8 cellular contexts compared by ENCODE assay signal in genomic region chr18:52339891-52340371, GRCh38. TPM values are rescaled to one million over a fixed set of nuclear protein-coding genes. Genes with fewer than 3 reads are reported as not detected.
DNase-seq lines count a peak whose midpoint lies in the region; ATAC-seq, FAIRE-seq and TF ChIP-seq lines count a peak whose summit lies in the region.

DCC (plus strand) TSS chr18:52340197; CDS start chr18:52340788, 591 bp downstream.

- no peaks in the 10 kb centered on the region for H3K79me2 ChIP-seq in KMS-11 (ENCODE audit: insufficient read depth, low read depth)

- H3K9me3 ChIP-seq in iPS DF 6.9 (ENCODE audit: control insufficient read depth, insufficient read depth, low read length) (no peaks in the 10 kb centered on the region), small intestine (ENCODE audit: control insufficient read depth, low read depth) (no peaks in the 10 kb centered on the region)
- H3K9me3 ChIP-seq in effector memory CD4-positive, alpha-beta T cell (ENCODE audit: control insufficient read depth, low read length): no peaks in the 10 kb centered on the region

- H3K4me3 ChIP-seq in KMS-11 (IDR thresholded peaks at IDR 0.05; ENCODE audit: insufficient read depth, low read depth, low read length): no peak within 1 kb of the TSS
- peak within 1 kb of the TSS; percentile 40; the same call in 1 of the 2 replicates for H3K4me3 ChIP-seq in iPS DF 6.9 (ENCODE audit: low read length)
- no peak within 1 kb of the TSS for H3K4me3 ChIP-seq in small intestine (ENCODE audit: low read depth in 1 of 2, low read length in 2 of 2)
- no peak within 1 kb of the TSS for H3K4me3 ChIP-seq in effector memory CD4-positive, alpha-beta T cell (ENCODE audit: insufficient read depth, low read depth, low read length, poor library complexity, severe bottlenecking)

- peaks cover 18 to 30% of the 10 kb centered on the region in 2 donors for H3K36me3 Mint-ChIP-seq in activated naive CD4-positive, alpha-beta T cell treated with anti-CD3 and anti-CD28 coated beads, Interleukin-2, amount 50 U/mL, for 72 hours

- H3K36me3 ChIP-seq in KMS-11 (ENCODE audit: insufficient read depth) (no peaks in the 10 kb centered on the region), iPS DF 6.9 (ENCODE audit: control insufficient read depth, insufficient read depth, low read length) (no peaks in the 10 kb centered on the region), small intestine (ENCODE audit: control insufficient read depth in 2 of 2, insufficient read depth in 2 of 2, low read length in 2 of 2) (no peaks in the 10 kb centered on the region)
- no peaks in the 10 kb centered on the region for H3K36me3 ChIP-seq in effector memory CD4-positive, alpha-beta T cell (ENCODE audit: control insufficient read depth, insufficient read depth, low read length)

- peak within 1 kb of the TSS; percentile 95 for H2AFZ ChIP-seq in KMS-11 (ENCODE audit: low read depth)

- H3K27ac Mint-ChIP-seq in activated naive CD4-positive, alpha-beta T cell treated with anti-CD3 and anti-CD28 coated beads, Interleukin-2, amount 50 U/mL, for 72 hours: no peak within 1 kb of the TSS

- peaks cover 10 to 13% of the 10 kb centered on the region in 2 donors for H3K9me3 Mint-ChIP-seq in activated naive CD4-positive, alpha-beta T cell treated with anti-CD3 and anti-CD28 coated beads, Interleukin-2, amount 50 U/mL, for 72 hours

- H3K27ac ChIP-seq in KMS-11 (no peak within 1 kb of the TSS), VCaP (no peak within 1 kb of the TSS), iPS DF 6.9 (ENCODE audit: low read length) (no peak within 1 kb of the TSS), small intestine (ENCODE audit: low read depth in 1 of 2, low read length in 1 of 2) (no peak within 1 kb of the TSS)
- H3K27ac ChIP-seq in effector memory CD4-positive, alpha-beta T cell (ENCODE audit: insufficient read depth, low read length, poor library complexity, severe bottlenecking): no peak within 1 kb of the TSS

- WGBS in iPS DF 6.9 (ENCODE audit: insufficient coverage, insufficient read length): no CpG with 5 or more reads among the region's 27 CpGs
- 3 to 5% (median 5%) methylated on average over 27 of the region's 27 CpGs for WGBS in small intestine, 3 donors

- H3K4me2 ChIP-seq in KMS-11: peak within 1 kb of the TSS; percentile 84

- peaks cover 17% of the 10 kb centered on the region for H3K4me1 ChIP-seq in KMS-11 (ENCODE audit: low read depth, poor library complexity, severe bottlenecking)
- no peaks in the 10 kb centered on the region for H3K4me1 ChIP-seq in iPS DF 6.9 (ENCODE audit: control insufficient read depth, insufficient read depth, low read length)
- H3K4me1 ChIP-seq in small intestine (ENCODE audit: control insufficient read depth in 2 of 2, insufficient read depth in 1 of 2, low read depth in 1 of 2, low read length in 1 of 2): no peaks in the 10 kb centered on the region
- H3K4me1 ChIP-seq in effector memory CD4-positive, alpha-beta T cell (ENCODE audit: control insufficient read depth, insufficient read depth, low read length, poor library complexity, severe bottlenecking): no peaks in the 10 kb centered on the region

- ATAC-seq in activated naive CD4-positive, alpha-beta T cell treated with anti-CD3 and anti-CD28 coated beads, Interleukin-2, amount 50 U/mL, for 72 hours: no peak

- DNase-seq in DMS 273 treated with DMSO at 0.1 percent for 48 hours (lab: John Stamatoyannopoulos, UW) (peak; percentile 36), iPS DF 6.9 (ENCODE audit: low read depth, low spot score) (no peak), small intestine (peak; percentile 32)
- no peak for DNase-seq in activated naive CD4-positive, alpha-beta T cell (lab: John Stamatoyannopoulos, UW)
- no peak for DNase-seq in effector memory CD4-positive, alpha-beta T cell
- no peak for DNase-seq in activated naive CD4-positive, alpha-beta T cell treated with anti-CD3 and anti-CD28 coated beads, Interleukin-2, amount 50 U/mL, for 72 hours (ENCODE audit: low spot score in 2 of 2)

- H4K20me1 ChIP-seq in KMS-11 (ENCODE audit: insufficient read depth): no peaks in the 10 kb centered on the region

- TF ChIP-seq CTCF in KMS-11 (conservative IDR thresholded peaks at IDR 0.05; ENCODE audit: low read depth, low read length) (peak; percentile 74), VCaP (conservative IDR thresholded peaks at IDR 0.05) (peak; percentile 54)

- H3K9ac ChIP-seq in KMS-11: peak within 1 kb of the TSS; percentile 33; the same call in 1 of the 2 replicates

- FAIRE-seq in small intestine (lab: Jason Lieb, UNC): no peak

- no peaks in the 10 kb centered on the region for H3K27me3 ChIP-seq in KMS-11 (ENCODE audit: insufficient read depth, low read depth)
- peaks cover 22% of the 10 kb centered on the region for H3K27me3 ChIP-seq in iPS DF 6.9 (ENCODE audit: control insufficient read depth, insufficient read depth, low read length)
- peaks cover 0 to 19% of the 10 kb centered on the region in 2 donors for H3K27me3 ChIP-seq in small intestine (ENCODE audit: control insufficient read depth in 2 of 2, insufficient read depth in 2 of 2, low read length in 2 of 2)
- no peaks in the 10 kb centered on the region for H3K27me3 ChIP-seq in effector memory CD4-positive, alpha-beta T cell (replicated peaks; ENCODE audit: control insufficient read depth, insufficient read depth, low read length, poor library complexity, severe bottlenecking)

RNA-seq across cellular contexts. Expression of gene DCC, which starts in this region (rescaled TPM):
- under 1 TPM in 1 of 3 donors, not detected in 2; 0.03 TPM for polyA plus RNA-seq in small intestine
- not detected for total RNA-seq in activated naive CD4-positive, alpha-beta T cell treated with anti-CD3 and anti-CD28 coated beads, Interleukin-2, amount 50 U/mL, for 72 hours

Comparison
In these comparisons a context has a peak if more than half of its experiments do, and no peak if none do; other contexts are left out.
1. Peak in DNase-seq in small intestine; RNA of the gene not detected or under 1 TPM.